ENCODE assay signal across 29 cellular contexts in the genomic region with DNA sequence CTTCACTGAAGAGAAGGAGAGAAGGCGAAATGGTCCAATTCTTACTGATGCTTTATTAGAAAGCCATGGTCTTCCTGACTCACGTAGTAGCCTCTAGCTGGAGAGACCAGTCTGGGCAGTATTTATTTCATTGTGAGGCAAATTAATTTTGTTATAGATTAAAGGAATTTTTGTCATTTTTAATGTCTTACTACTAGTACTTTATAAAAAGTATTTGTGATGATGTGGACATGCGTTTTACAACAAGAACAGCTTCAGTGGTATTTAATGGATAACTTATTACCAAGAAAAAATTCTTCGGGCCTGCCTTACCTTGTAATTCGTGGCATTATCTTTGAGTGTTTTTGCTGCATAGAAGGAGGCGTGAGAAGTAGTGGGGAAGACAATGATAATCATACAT.
"Had no signal": no experiment of that assay in that cellular context is flagged by ENCODE, and none has a peak within 500 bp of the region (broad histone marks: within the 10 kb centered on the region; RNA-seq: fewer than 3 reads in every experiment).

No MANE protein-coding gene starts in this region.

- H3K27me3 ChIP-seq: gastrocnemius medialis, neutrophil, right atrium auricular region, transverse colon, upper lobe of right lung, uterus had no signal

- H3K27ac ChIP-seq: dorsolateral prefrontal cortex, gastrocnemius medialis, heart left ventricle, lower lobe of right lung, neutrophil, parathyroid adenoma, right atrium auricular region, suprapubic skin, transverse colon, upper lobe of right lung, uterus had no signal

- H3K79me2 ChIP-seq: parathyroid adenoma had no signal

- H3K27ac Mint-ChIP-seq: natural killer cell; progenitor cell of endocrine pancreas; stimulated activated naive CD8-positive, alpha-beta T cell treated with anti-CD3 and anti-CD28 coated beads, Interleukin-15, amount 100 ng/mL, for 72 hours had no signal

- H3K9me3 Mint-ChIP-seq: natural killer cell, neural crest cell had no signal

- H2AFZ ChIP-seq: parathyroid adenoma had no signal

- H3K4me3 Mint-ChIP-seq: natural killer cell; neural crest cell; stimulated activated naive CD8-positive, alpha-beta T cell treated with anti-CD3 and anti-CD28 coated beads, Interleukin-15, amount 100 ng/mL, for 72 hours had no signal

- ATAC-seq: esophagus mucosa; gastrocnemius medialis; heart left ventricle; left ventricle myocardium superior; lower lobe of right lung; natural killer cell; sciatic nerve; stimulated activated naive CD8-positive, alpha-beta T cell treated with anti-CD3 and anti-CD28 coated beads, Interleukin-15, amount 100 ng/mL, for 72 hours had no signal

- H3K36me3 Mint-ChIP-seq: natural killer cell had no signal

- H3K4me1 ChIP-seq: gastrocnemius medialis, heart left ventricle, lower lobe of right lung, parathyroid adenoma, right atrium auricular region, suprapubic skin, transverse colon, upper lobe of right lung, uterus had no signal

- H3K4me3 ChIP-seq: dorsolateral prefrontal cortex, gastrocnemius medialis, heart left ventricle, lower lobe of right lung, right atrium auricular region, smooth muscle cell, suprapubic skin, transverse colon, upper lobe of right lung, uterus had no signal

- H3K4me2 ChIP-seq: smooth muscle cell had no signal

- H3K9me3 ChIP-seq: gastrocnemius medialis, heart left ventricle, lower lobe of right lung, neutrophil, right atrium auricular region, suprapubic skin, transverse colon, upper lobe of right lung, uterus had no signal

- FAIRE-seq: colon, islet of Langerhans had no signal

- H3K4me1 Mint-ChIP-seq: natural killer cell; stimulated activated naive CD8-positive, alpha-beta T cell treated with anti-CD3 and anti-CD28 coated beads, Interleukin-15, amount 100 ng/mL, for 72 hours had no signal

- H3K36me3 ChIP-seq: gastrocnemius medialis, heart left ventricle, lower lobe of right lung, neutrophil, right atrium auricular region, suprapubic skin, transverse colon, upper lobe of right lung, uterus had no signal

- DNase-seq: dorsolateral prefrontal cortex; effector CD4-positive, alpha-beta T cell; foreskin fibroblast; gastrocnemius medialis; heart left ventricle; hippocampal formation; left ventricle myocardium superior; lower lobe of right lung; natural killer cell; stimulated activated CD4-positive, alpha-beta T cell treated with anti-CD3 and anti-CD28 coated beads, Interleukin-12 subunit alpha, Interleukin-12 subunit beta, amount 100 ng/mL, for 4 hours; stimulated activated CD4-positive, alpha-beta T cell treated with anti-CD3 and anti-CD28 coated beads, Interleukin-1b, Interleukin-23, amount 100 ng/mL, for 48 hours; stimulated activated CD4-positive, alpha-beta T cell treated with anti-CD3 and anti-CD28 coated beads, Interleukin-4, amount 100 ng/mL, for 1 hour; stimulated activated CD8-positive, alpha-beta memory T cell treated with anti-CD3 and anti-CD28 coated beads, Interleukin-4, amount 100 ng/mL, for 48 hours; stimulated activated naive CD4-positive, alpha-beta T cell; stimulated activated naive CD8-positive, alpha-beta T cell treated with anti-CD3 and anti-CD28 coated beads, Interleukin-15, amount 100 ng/mL, for 72 hours; transverse colon; uterus had no signal
